ENCODE assay signal across 8 cellular contexts in the genomic region with DNA sequence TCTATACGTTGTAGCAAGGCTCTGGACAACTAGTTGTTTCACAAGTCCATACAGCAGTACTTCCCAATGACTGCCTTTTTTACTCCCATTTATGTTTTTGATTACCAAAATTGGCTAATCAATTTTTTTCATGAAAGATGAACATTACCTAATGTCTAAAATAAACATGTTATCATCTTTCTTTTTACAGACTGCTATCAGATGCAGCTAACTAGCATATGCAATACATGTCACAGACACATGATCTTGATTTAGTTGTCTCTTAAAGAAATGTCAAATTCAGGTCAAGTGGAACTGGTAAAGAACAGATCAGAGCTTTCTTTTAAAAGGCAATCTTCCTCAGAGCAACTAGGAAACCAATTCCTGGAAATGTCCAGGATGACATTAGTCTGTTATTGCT. TPM values are rescaled to one million over a fixed set of nuclear protein-coding genes. Genes with fewer than 3 reads are reported as not detected.
A peak's percentile ranks its signal among the peaks of the same experiment; 100 is the strongest.
DNase-seq lines count a peak whose midpoint lies in the region; ATAC-seq and TF ChIP-seq lines count a peak whose summit lies in the region.

No MANE protein-coding gene starts in this region.

- H3K4me3 ChIP-seq in HCT116 (replicated peaks in 1 of 2; ENCODE audit: low read depth in 1 of 2, low read length in 2 of 2) (peak overlapping the region; percentile 88 to 92), mononuclear cell (ENCODE audit: low read length) (peak overlapping the region; percentile 76)

- BruUV-seq in HCT116 (replicated peaks; lab: Mats Ljungman, UMichigan) = no TSS peak

- peak overlapping the region; percentile 78 for H3K4me2 ChIP-seq in HCT116 (ENCODE audit: low read length)

- ATAC-seq in HCT116 (no peak), HG03439 (IDR thresholded peaks at IDR 0.05; ENCODE audit: unreplicated experiment) (no peak), GM21528 (IDR thresholded peaks at IDR 0.05; ENCODE audit: low FRiP score, unreplicated experiment) (no peak)

- peaks cover 6 to 17% of the 10 kb centered on the region in 2 experiments; a peak in 3 of 4 replicates for H3K4me1 ChIP-seq in HCT116 (ENCODE audit: control insufficient read depth in 1 of 2, insufficient read depth in 2 of 2, low read length in 2 of 2)
- H3K4me1 ChIP-seq in mononuclear cell (ENCODE audit: insufficient read depth, low read length) = peaks cover 9% of the 10 kb centered on the region

- POLR2A ChIA-PET in HCT116 (lab: Charles Lee) = interaction anchor here (0.8 to 1.3 kb wide), 3 partner anchors 39 to 117 kb away, joined by 3 read pairs; a partner anchor contains a TSS

- intact Hi-C loops in HCT116 (cut with micrococcal nuclease) = loop anchor here (5.0 kb wide), 1 partner anchor 102 kb away; a partner anchor contains a TSS

- no peak for TF ChIP-seq POLR2A in HCT116 (IDR thresholded peaks at IDR 0.05; ENCODE audit: borderline replicate concordance, extremely low read depth, insufficient read depth, insufficient read length)

- no peaks in the 10 kb centered on the region for H3K9me2 ChIP-seq in HCT116 (ENCODE audit: insufficient read depth)

- no peaks in the 10 kb centered on the region for H4K20me1 ChIP-seq in HCT116 (ENCODE audit: insufficient read depth)

- H3K27ac ChIP-seq in 22Rv1 (peak overlapping the region; percentile 64), HCT116 (ENCODE audit: low read depth, low read length) (no peak overlapping the region), caudate nucleus (ENCODE audit: low read depth, low read length) (peak overlapping the region; percentile 78)

- DNase-seq in HCT116 (ENCODE audit: low read depth, low spot score) (no peak), caudate nucleus (lab: John Stamatoyannopoulos, UW) (no peak), SKM-1 treated with dmso at 0.1 percent for 144 hours (lab: John Stamatoyannopoulos, UW; ENCODE audit: unreplicated experiment) (no peak), NCI-H748 (lab: John Stamatoyannopoulos, UW; ENCODE audit: unreplicated experiment) (no peak)

- H3K79me2 ChIP-seq in HCT116 (ENCODE audit: insufficient read depth, low read length) = peaks cover 23% of the 10 kb centered on the region

- H3K9me3 ChIP-seq in HCT116 (ENCODE audit: control insufficient read depth in 1 of 2, insufficient read depth in 1 of 2, low read depth in 1 of 2, low read length in 2 of 2) (no peaks in the 10 kb centered on the region), mononuclear cell (ENCODE audit: low read depth, low read length) (no peaks in the 10 kb centered on the region)

- no peaks in the 10 kb centered on the region for H3K36me3 ChIP-seq in HCT116 (ENCODE audit: control insufficient read depth in 1 of 2, insufficient read depth in 2 of 2, low read length in 2 of 2)

- peak overlapping the region; percentile 86 for H3K9ac ChIP-seq in HCT116 (ENCODE audit: low read length)

- RAD21 ChIA-PET in HCT116 (lab: Charles Lee; ENCODE audit: low non-redundant PET in 1 of 2, low total read pairs in 2 of 2, uncharacterized antibody in 2 of 2, unreplicated experiment in 2 of 2) = no interaction called here

- H2AFZ ChIP-seq in HCT116 (ENCODE audit: low read depth, low read length, poor library complexity, severe bottlenecking) = peak overlapping the region; percentile 82

- H3K27me3 ChIP-seq in HCT116 (ENCODE audit: insufficient read depth, low read length) = no peaks in the 10 kb centered on the region
- no peaks in the 10 kb centered on the region for H3K27me3 ChIP-seq in mononuclear cell (ENCODE audit: insufficient read depth, low read length)

- CTCF ChIA-PET in HCT116 (lab: Charles Lee) = interaction anchor here (1.0 kb wide), 2 partner anchors 16 to 209 kb away, joined by 4 read pairs; a partner anchor contains a TSS

- TF ChIP-seq CTCF in 22Rv1 (IDR thresholded peaks at IDR 0.05) (no peak), HCT116 (IDR thresholded peaks at IDR 0.05 in 2 of 3, conservative IDR thresholded peaks at IDR 0.05 in 1 of 3; ENCODE audit: borderline replicate concordance in 1 of 3, insufficient read depth in 1 of 3, low read depth in 2 of 3, low read length in 2 of 3) (no peak)

- no peak for TF ChIP-seq RAD21 in HCT116 (IDR thresholded peaks at IDR 0.05; ENCODE audit: low read depth)

TF ChIP-seq in HCT116, 20 proteins besides CTCF, POLR2A, EP300 and RAD21:
- TF ChIP-seq, protein P1, sequence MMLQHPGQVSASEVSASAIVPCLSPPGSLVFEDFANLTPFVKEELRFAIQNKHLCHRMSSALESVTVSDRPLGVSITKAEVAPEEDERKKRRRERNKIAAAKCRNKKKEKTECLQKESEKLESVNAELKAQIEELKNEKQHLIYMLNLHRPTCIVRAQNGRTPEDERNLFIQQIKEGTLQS (IDR thresholded peaks at IDR 0.05) = no peak
- TF ChIP-seq JUND (IDR thresholded peaks at IDR 0.05) (0 out of 2 replicates have a peak, but pooled peaks have one; percentile 10), SIN3A (IDR thresholded peaks at IDR 0.05; ENCODE audit: low read depth) (peak; percentile 33)

RNA-seq across cellular contexts. Expression of a gene that starts 0.6 kb away (rescaled TPM):
- total RNA-seq in HCT116 (2021; ENCODE audit: unreplicated experiment) (14.0 TPM), mononuclear cell (4.2 TPM)
- 3.0 and 4.3 TPM in 2 replicates for polyA plus RNA-seq in HCT116 (2012)

RNA-seq across cellular contexts. Expression of a gene that starts 15.8 kb away (rescaled TPM):
- total RNA-seq in HCT116 (2021; ENCODE audit: unreplicated experiment) (26.5 TPM), mononuclear cell (26.4 TPM)
- 17.5 and 19.1 TPM in 2 replicates for polyA plus RNA-seq in HCT116 (2012)
